ENCODE assay signal across 8 cellular contexts in genomic region chr19:47035495-47036232, GRCh38. TPM values are rescaled to one million over a fixed set of nuclear protein-coding genes. Genes with fewer than 3 reads are reported as not detected.
A peak's percentile ranks its signal among the peaks of the same experiment; 100 is the strongest.
DNase-seq lines count a peak whose midpoint lies in the region; ATAC-seq, FAIRE-seq and TF ChIP-seq lines count a peak whose summit lies in the region.

No MANE protein-coding gene starts in this region.

- H3K36me3 ChIP-seq in A673 (ENCODE audit: insufficient read depth, low read length, poor library complexity, severe bottlenecking) = no peaks in the 10 kb centered on the region
- H3K36me3 ChIP-seq in kidney (ENCODE audit: control insufficient read depth in 1 of 2, insufficient read depth in 2 of 2, low read length in 2 of 2) = no peaks in the 10 kb centered on the region

- no peaks in the 10 kb centered on the region for H3K27me3 ChIP-seq in A673 (replicated peaks; ENCODE audit: insufficient read depth, low read depth, low read length, poor library complexity)

- intact Hi-C loops in A673 (cut with micrococcal nuclease; ENCODE audit: unreplicated experiment) = loop anchor here (1.0 kb wide), 1 partner anchor 90 kb away; no protein-coding TSS in a partner anchor
- intact Hi-C loops in kidney (cut with DNase I) = no loop called here

- H3K4me3 ChIP-seq in A673 (ENCODE audit: low read depth, low read length, poor library complexity, severe bottlenecking) = peak overlapping the region; percentile 56
- peak overlapping the region; percentile 55 to 61 for H3K4me3 ChIP-seq in kidney (ENCODE audit: low read length in 2 of 2)

- peak overlapping the region in 1 of 2 donors; percentile 57 for H3K9ac ChIP-seq in kidney (ENCODE audit: low read length in 2 of 2)

- H3K27ac ChIP-seq in A673 (ENCODE audit: low read depth, low read length, poor library complexity, severe bottlenecking) = peak overlapping the region; percentile 57
- H3K27ac ChIP-seq in kidney (ENCODE audit: low read depth in 2 of 2, low read length in 2 of 2) = peak overlapping the region in 1 of 2 donors; percentile 16

- H3K4me1 ChIP-seq in A673 (ENCODE audit: insufficient read depth, low read length, poor library complexity, severe bottlenecking) = peaks cover 8% of the 10 kb centered on the region
- H3K4me1 ChIP-seq in kidney (ENCODE audit: control insufficient read depth in 1 of 2, insufficient read depth in 1 of 2, low read depth in 1 of 2, low read length in 2 of 2) = peaks cover 3 to 4% of the 10 kb centered on the region in 2 donors

- H3K9me3 ChIP-seq in A673 (ENCODE audit: low read depth, low read length, poor library complexity, severe bottlenecking) (no peaks in the 10 kb centered on the region), kidney (ENCODE audit: control insufficient read depth in 1 of 2, low read length in 2 of 2) (no peaks in the 10 kb centered on the region)

- ATAC-seq in GM18519 (IDR thresholded peaks at IDR 0.05; ENCODE audit: low FRiP score, unreplicated experiment) = peak; percentile 73
- ATAC-seq in HG03139 (IDR thresholded peaks at IDR 0.05; ENCODE audit: unreplicated experiment) = peak; percentile 53

- DNase-seq in A673 (ENCODE audit: low spot score) (peak; percentile 92), NCI-H345 treated with DMSO at 0.1 percent for 48 hours (lab: John Stamatoyannopoulos, UW; ENCODE audit: unreplicated experiment) (peak; percentile 56), kidney (peak; percentile 92)
- peak; percentile 90 for DNase-seq in activated CD4-positive, CD25-positive, alpha-beta regulatory T cell treated with anti-CD3 and anti-CD28 coated beads, Interleukin-2, amount 50 U/mL, for 16 hours (ENCODE audit: low read depth, low spot score)
- peak; percentile 93 for DNase-seq in central memory CD4-positive, alpha-beta T cell
- peak; percentile 93 to 97 for DNase-seq in stimulated activated CD4-positive, alpha-beta T cell treated with anti-CD3 and anti-CD28 coated beads, Interleukin-15, amount 100 ng/mL, for 1 hour (ENCODE audit: low read depth in 1 of 2, low spot score in 1 of 2)

- BruUV-seq in A673 (replicated peaks; lab: Mats Ljungman, UMichigan) = no TSS peak

- POLR2A ChIA-PET in A673 (lab: Charles Lee; ENCODE audit: low non-redundant PET) = interaction anchor here (0.6 to 0.7 kb wide), 3 partner anchors 66 to 248 kb away, joined by 3 to 7 read pairs (median 3); no protein-coding TSS in a partner anchor

- no peak for FAIRE-seq in kidney (lab: Jason Lieb, UNC)

- peak; percentile 94 for TF ChIP-seq CTCF in A673 (conservative IDR thresholded peaks at IDR 0.05; ENCODE audit: low read depth, low read length)
- peak; percentile 94 for TF ChIP-seq CTCF in kidney (IDR thresholded peaks at IDR 0.05; ENCODE audit: borderline replicate concordance, extremely low read depth, insufficient read depth)

- CTCF ChIA-PET in A673 (lab: Charles Lee) = interaction anchor here (0.6 to 1.5 kb wide), 3 partner anchors 23 to 208 kb away, joined by 3 read pairs; no protein-coding TSS in a partner anchor

RNA-seq across cellular contexts. Expression of gene TMEM160, which starts 12.8 kb away (rescaled TPM):
- total RNA-seq in A673 (2021) = 30.1 and 41.8 TPM in 2 replicates
- 34.1 TPM for total RNA-seq in kidney
- polyA plus RNA-seq in kidney (ENCODE audit: insufficient read depth, low read depth, low replicate concordance) = 57.9 TPM

RNA-seq across cellular contexts. Expression of gene NPAS1, which starts 16.0 kb away (rescaled TPM):
- total RNA-seq in A673 (2021) (2.1 and 2.4 TPM in 2 replicates), kidney (0.38 TPM)
- 1.7 TPM for polyA plus RNA-seq in kidney (ENCODE audit: insufficient read depth, low read depth, low replicate concordance)
